9 cellular contexts compared by ENCODE assay signal in the genomic region with DNA sequence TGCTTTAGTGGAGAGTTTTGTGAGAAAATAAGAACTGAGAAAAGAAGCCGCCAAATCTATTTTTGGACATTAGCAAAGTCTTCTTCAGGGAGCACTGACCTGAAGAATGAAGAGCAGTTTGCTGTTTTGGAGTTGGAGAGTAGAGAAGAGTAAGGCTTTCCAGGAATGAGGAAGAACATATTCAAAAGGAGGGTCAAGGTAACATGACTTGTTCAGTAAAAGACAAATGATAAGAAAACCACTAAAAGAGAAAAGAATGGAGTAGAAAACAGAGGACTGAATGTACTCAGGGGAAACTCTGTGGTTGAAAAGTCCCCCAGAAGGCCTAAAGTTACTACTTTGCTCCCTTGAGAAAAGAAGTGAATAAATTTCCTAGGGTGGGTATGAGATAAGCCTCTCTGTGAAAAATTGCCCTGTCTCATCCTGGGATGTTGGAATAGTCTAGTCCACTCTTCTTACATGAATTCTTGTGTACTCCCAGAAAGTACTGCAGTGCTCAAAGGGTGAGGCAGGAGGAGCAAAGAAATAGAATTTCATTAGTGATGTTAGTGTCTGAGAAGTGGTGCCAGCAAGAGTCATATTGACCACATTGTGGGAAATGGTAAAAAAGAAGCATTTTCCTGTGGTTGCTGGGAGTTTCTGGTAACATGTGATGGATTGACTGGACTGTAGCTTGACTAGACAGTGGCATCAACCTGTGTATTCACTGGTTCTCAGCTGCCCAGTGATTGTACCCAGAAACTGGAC. TPM values are rescaled to one million over a fixed set of nuclear protein-coding genes. Genes with fewer than 3 reads are reported as not detected.
DNase-seq lines count a peak whose midpoint lies in the region; ATAC-seq and TF ChIP-seq lines count a peak whose summit lies in the region.
"Had no signal": no experiment of that assay in that cellular context is flagged by ENCODE, and none has a peak within 500 bp of the region (broad histone marks: within the 10 kb centered on the region; RNA-seq: fewer than 3 reads in every experiment).

No MANE protein-coding gene starts in this region.

- peaks cover 8% of the 10 kb centered on the region for H3K36me3 Mint-ChIP-seq in activated CD4-positive, alpha-beta T cell treated with anti-CD3 and anti-CD28 coated beads for 36 hours (ENCODE audit: low read depth)
- peaks cover 15% of the 10 kb centered on the region for H3K36me3 Mint-ChIP-seq in stimulated activated memory B cell treated with anti-CD40 and anti-IgM and Interleukin-4, amounts not matched to agents 10 μg/mL and 1 μg/mL and 100 μg/mL, for 72 hours

- TF ChIP-seq EP300 in gastroesophageal sphincter (IDR thresholded peaks at IDR 0.05): no peak

- no peaks in the 10 kb centered on the region for H3K9me3 ChIP-seq in gastroesophageal sphincter

- CTCF ChIA-PET in activated CD4-positive, alpha-beta T cell treated with anti-CD3 and anti-CD28 coated beads for 36 hours (lab: Charles Lee): no interaction called here

- H3K4me1 Mint-ChIP-seq in activated CD4-positive, alpha-beta T cell treated with anti-CD3 and anti-CD28 coated beads for 36 hours: peaks cover 32% of the 10 kb centered on the region
- peaks cover 55% of the 10 kb centered on the region for H3K4me1 Mint-ChIP-seq in stimulated activated memory B cell treated with anti-CD40 and anti-IgM and Interleukin-4, amounts not matched to agents 10 μg/mL and 1 μg/mL and 100 μg/mL, for 72 hours

- TF ChIP-seq POLR2A in gastroesophageal sphincter (IDR thresholded peaks at IDR 0.05): no peak

- H3K9me3 Mint-ChIP-seq in activated CD4-positive, alpha-beta T cell treated with anti-CD3 and anti-CD28 coated beads for 36 hours (ENCODE audit: low read depth): peaks cover 3% of the 10 kb centered on the region
- no peaks in the 10 kb centered on the region for H3K9me3 Mint-ChIP-seq in stimulated activated memory B cell treated with anti-CD40 and anti-IgM and Interleukin-4, amounts not matched to agents 10 μg/mL and 1 μg/mL and 100 μg/mL, for 72 hours

- 80 to 82% methylated on average over 1 of the region's 1 CpG for WGBS in gastroesophageal sphincter (ENCODE audit: low coverage in 1 of 2), 2 donors

- POLR2A ChIA-PET in activated CD4-positive, alpha-beta T cell treated with anti-CD3 and anti-CD28 coated beads for 36 hours (lab: Charles Lee): no interaction called here

- no peak for DNase-seq in activated CD4-positive, alpha-beta T cell treated with anti-CD3 and anti-CD28 coated beads for 36 hours
- DNase-seq in activated CD4-positive, alpha-beta T cell treated with anti-CD3 and anti-CD28 coated beads for 1 hour: no peak
- DNase-seq in OCI-M1 (lab: John Stamatoyannopoulos, UW) (peak; percentile 64), HuH-7 (ENCODE audit: low spot score) (no peak), HK-2 (ENCODE audit: unreplicated experiment) (no peak)
- DNase-seq: activated CD4-positive, CD25-positive, alpha-beta regulatory T cell treated with anti-CD3 and anti-CD28 coated beads, Interleukin-2, amount 50 U/mL, for 72 hours had no signal

- ATAC-seq in activated CD4-positive, alpha-beta T cell treated with anti-CD3 and anti-CD28 coated beads for 36 hours: peak; percentile 44
- ATAC-seq in HG02884 (IDR thresholded peaks at IDR 0.05; ENCODE audit: unreplicated experiment) (peak; percentile 55), gastroesophageal sphincter (no peak)
- ATAC-seq in stimulated activated memory B cell treated with anti-CD40 and anti-IgM and Interleukin-4, amounts not matched to agents 10 μg/mL and 1 μg/mL and 100 μg/mL, for 72 hours: peak; percentile 68

- no peak overlapping the region for H3K27ac ChIP-seq in gastroesophageal sphincter

- H3K27me3 ChIP-seq in gastroesophageal sphincter: no peaks in the 10 kb centered on the region

- no peak overlapping the region for H3K27ac Mint-ChIP-seq in activated CD4-positive, alpha-beta T cell treated with anti-CD3 and anti-CD28 coated beads for 36 hours
- peak overlapping the region; percentile 66 for H3K27ac Mint-ChIP-seq in stimulated activated memory B cell treated with anti-CD40 and anti-IgM and Interleukin-4, amounts not matched to agents 10 μg/mL and 1 μg/mL and 100 μg/mL, for 72 hours

- intact Hi-C loops in activated CD4-positive, alpha-beta T cell treated with anti-CD3 and anti-CD28 coated beads for 36 hours (cut with DNase I, micrococcal nuclease): no loop called here

- H3K4me1 ChIP-seq in gastroesophageal sphincter: peaks cover 0 to 11% (median 0%) of the 10 kb centered on the region in 3 donors

- H3K4me3 Mint-ChIP-seq in activated CD4-positive, alpha-beta T cell treated with anti-CD3 and anti-CD28 coated beads for 36 hours: no peak overlapping the region
- H3K4me3 Mint-ChIP-seq in stimulated activated memory B cell treated with anti-CD40 and anti-IgM and Interleukin-4, amounts not matched to agents 10 μg/mL and 1 μg/mL and 100 μg/mL, for 72 hours: peak overlapping the region; percentile 6

- no peak overlapping the region for H3K4me3 ChIP-seq in gastroesophageal sphincter

- no peaks in the 10 kb centered on the region for H3K27me3 Mint-ChIP-seq in activated CD4-positive, alpha-beta T cell treated with anti-CD3 and anti-CD28 coated beads for 36 hours
- H3K27me3 Mint-ChIP-seq in stimulated activated memory B cell treated with anti-CD40 and anti-IgM and Interleukin-4, amounts not matched to agents 10 μg/mL and 1 μg/mL and 100 μg/mL, for 72 hours: no peaks in the 10 kb centered on the region

- H3K36me3 ChIP-seq in gastroesophageal sphincter: no peaks in the 10 kb centered on the region

- TF ChIP-seq CTCF in gastroesophageal sphincter (IDR thresholded peaks at IDR 0.05): no peak

RNA-seq across cellular contexts. Expression of a gene that starts 27.8 kb away (rescaled TPM):
- total RNA-seq in activated CD4-positive, alpha-beta T cell treated with anti-CD3 and anti-CD28 coated beads for 36 hours: 10 to 100 TPM; 20.1 to 26.5 TPM
- 10 to 100 TPM; 40.3 to 77.0 (median 50.4) TPM for total RNA-seq in gastroesophageal sphincter

RNA-seq across cellular contexts. Expression of a gene that starts 28.1 kb away (rescaled TPM):
- 10 to 100 TPM; 41.2 to 41.8 TPM for total RNA-seq in activated CD4-positive, alpha-beta T cell treated with anti-CD3 and anti-CD28 coated beads for 36 hours
- total RNA-seq in gastroesophageal sphincter: 10 to 100 TPM; 32.6 to 72.3 (median 51.8) TPM
